9 cellular contexts compared by ENCODE assay signal in the genomic region with DNA sequence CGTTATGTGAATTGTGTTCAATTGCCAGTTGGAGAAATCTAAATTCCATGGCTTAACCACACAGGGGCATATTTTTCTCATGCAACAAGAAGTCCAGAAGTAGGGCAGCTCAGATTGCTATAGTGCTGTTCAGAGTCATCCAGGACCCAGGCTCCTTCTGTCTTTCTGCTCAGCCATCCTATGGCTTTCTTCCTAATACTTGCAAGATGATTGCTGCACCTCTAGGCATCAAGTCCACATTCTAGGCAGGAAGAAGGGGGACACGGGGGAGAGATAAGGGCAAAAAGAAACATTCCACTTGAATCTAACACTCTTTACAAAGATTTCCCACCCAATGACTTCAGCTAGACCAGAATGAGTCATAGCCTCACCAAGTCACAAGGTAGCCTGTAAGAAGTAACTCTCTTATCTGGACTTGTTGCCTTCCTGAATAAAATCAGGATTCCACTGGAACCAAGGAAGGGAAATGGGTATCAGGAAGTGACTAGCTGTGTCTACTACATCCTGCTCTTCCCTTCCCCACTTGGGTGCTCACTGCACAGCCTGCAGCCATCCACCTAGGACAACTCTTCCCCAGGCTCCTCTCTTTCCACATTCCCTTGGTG. TPM values are rescaled to one million over a fixed set of nuclear protein-coding genes. Genes with fewer than 3 reads are reported as not detected.
DNase-seq lines count a peak whose midpoint lies in the region; ATAC-seq and TF ChIP-seq lines count a peak whose summit lies in the region.
"Had no signal": no experiment of that assay in that cellular context is flagged by ENCODE, and none has a peak within 500 bp of the region (broad histone marks: within the 10 kb centered on the region; RNA-seq: fewer than 3 reads in every experiment).

No MANE protein-coding gene starts in this region.

- WGBS in transverse colon (ENCODE audit: low coverage in 1 of 2), 2 donors: 60 to 66% methylated on average over 2 of the region's 2 CpGs

- H3K36me3 ChIP-seq in fibroblast of lung (ENCODE audit: control insufficient read depth, insufficient read depth, low read length) (no peaks in the 10 kb centered on the region), transverse colon (no peaks in the 10 kb centered on the region), vagina (peaks cover 0 to 7% of the 10 kb centered on the region in 2 donors)

- H3K4me1 ChIP-seq in fibroblast of lung (ENCODE audit: control insufficient read depth, extremely low read depth, insufficient read depth, low read length) (peaks cover 4% of the 10 kb centered on the region), transverse colon (peaks cover 9 to 55% (median 18%) of the 10 kb centered on the region in 4 donors), vagina (peaks cover 35% of the 10 kb centered on the region)

- TF ChIP-seq CTCF in fibroblast of lung (conservative IDR thresholded peaks at IDR 0.05 in 1 of 2, IDR thresholded peaks at IDR 0.05 in 1 of 2; ENCODE audit: low read depth in 1 of 2, low read length in 2 of 2) (no peak), transverse colon (IDR thresholded peaks at IDR 0.05) (no peak), vagina (IDR thresholded peaks at IDR 0.05) (no peak)

- no peaks in the 10 kb centered on the region for H3K27me3 ChIP-seq in fibroblast of lung (ENCODE audit: control insufficient read depth, insufficient read depth, low read length)
- no peaks in the 10 kb centered on the region for H3K27me3 ChIP-seq in transverse colon
- H3K27me3 ChIP-seq in vagina: no peaks in the 10 kb centered on the region

- H3K27me3 Mint-ChIP-seq in activated T-cell treated with anti-CD3 and anti-CD28 coated beads, Interleukin-2, amount 50 U/mL, for 4 hours (ENCODE audit: low read depth): no peaks in the 10 kb centered on the region
- H3K27me3 Mint-ChIP-seq in stimulated activated naive CD8-positive, alpha-beta T cell treated with anti-CD3 and anti-CD28 coated beads, Interleukin-15, Interleukin-2, amounts not matched to agents 100 ng/mL and 50 ng/mL, for 24 hours: no peaks in the 10 kb centered on the region

- no peaks in the 10 kb centered on the region for H3K9me3 Mint-ChIP-seq in activated T-cell treated with anti-CD3 and anti-CD28 coated beads, Interleukin-2, amount 50 U/mL, for 4 hours
- H3K9me3 Mint-ChIP-seq in stimulated activated naive CD8-positive, alpha-beta T cell treated with anti-CD3 and anti-CD28 coated beads, Interleukin-15, Interleukin-2, amounts not matched to agents 100 ng/mL and 50 ng/mL, for 24 hours: peaks cover 4% of the 10 kb centered on the region
- H3K9me3 Mint-ChIP-seq: nephron progenitor cell had no signal

- TF ChIP-seq POLR2A in transverse colon (IDR thresholded peaks at IDR 0.05) (no peak), vagina (IDR thresholded peaks at IDR 0.05) (no peak)

- H4K20me1 ChIP-seq in fibroblast of lung (ENCODE audit: control insufficient read depth, extremely low read depth, insufficient read depth, low read length): no peaks in the 10 kb centered on the region

- no peaks in the 10 kb centered on the region for H3K9me3 ChIP-seq in fibroblast of lung (ENCODE audit: control insufficient read depth, insufficient read depth, low read depth, low read length)
- H3K9me3 ChIP-seq in transverse colon: no peaks in the 10 kb centered on the region
- no peaks in the 10 kb centered on the region for H3K9me3 ChIP-seq in vagina

- peak; percentile 47 for ATAC-seq in activated T-cell treated with anti-CD3 and anti-CD28 coated beads, Interleukin-2, amount 50 U/mL, for 4 hours

- H3K79me2 ChIP-seq in fibroblast of lung (ENCODE audit: control insufficient read depth, insufficient read depth, low read length): peaks cover 3% of the 10 kb centered on the region

- H3K27ac ChIP-seq in fibroblast of lung (ENCODE audit: insufficient read depth, low read length) (peak overlapping the region; percentile 43), transverse colon (no peak overlapping the region), vagina (no peak overlapping the region)

- DNase-seq in activated T-cell treated with anti-CD3 and anti-CD28 coated beads, Interleukin-2, amount 50 U/mL, for 4 hours: no peak
- DNase-seq in activated T-cell treated with anti-CD3 and anti-CD28 coated beads, Interleukin-2, amount 50 U/mL, for 48 hours: no peak
- DNase-seq in SK-MEL-5 (ENCODE audit: low read depth, low spot score) (peak; percentile 68), fibroblast of lung (ENCODE audit: low read depth in 2 of 2) (peak; percentile 60 to 96), NAMALWA (ENCODE audit: low spot score) (no peak), transverse colon (no peak), vagina (ENCODE audit: extremely low spot score in 2 of 2) (no peak)
- DNase-seq: nephron progenitor cell had no signal

- peaks cover 80% of the 10 kb centered on the region for H3K4me1 Mint-ChIP-seq in activated T-cell treated with anti-CD3 and anti-CD28 coated beads, Interleukin-2, amount 50 U/mL, for 4 hours (ENCODE audit: low read depth)
- H3K4me1 Mint-ChIP-seq in stimulated activated naive CD8-positive, alpha-beta T cell treated with anti-CD3 and anti-CD28 coated beads, Interleukin-15, Interleukin-2, amounts not matched to agents 100 ng/mL and 50 ng/mL, for 24 hours (ENCODE audit: low read depth): peaks cover 86% of the 10 kb centered on the region

- in situ Hi-C loops in SK-MEL-5 (cut with HindIII; ENCODE audit: low pct_unique_long_range_greater_than_20kb, low sequenced_read_pairs) (loop anchor here (25.0 kb wide), 1 partner anchor 281 kb away; no protein-coding TSS in a partner anchor), transverse colon (cut with MboI; ENCODE audit: low pct_ligation_motif_present in 1 of 4, low pct_unique_long_range_greater_than_20kb in 1 of 4, low sequenced_read_pairs in 3 of 4) (no loop called here)

- H3K36me3 Mint-ChIP-seq in activated T-cell treated with anti-CD3 and anti-CD28 coated beads, Interleukin-2, amount 50 U/mL, for 4 hours (ENCODE audit: insufficient read depth): peaks cover 49% of the 10 kb centered on the region
- peaks cover 62% of the 10 kb centered on the region for H3K36me3 Mint-ChIP-seq in stimulated activated naive CD8-positive, alpha-beta T cell treated with anti-CD3 and anti-CD28 coated beads, Interleukin-15, Interleukin-2, amounts not matched to agents 100 ng/mL and 50 ng/mL, for 24 hours (ENCODE audit: low read depth)

- no peak overlapping the region for H3K4me2 ChIP-seq in fibroblast of lung (ENCODE audit: extremely low read depth, insufficient read depth, low read length)

- H3K4me3 Mint-ChIP-seq in activated T-cell treated with anti-CD3 and anti-CD28 coated beads, Interleukin-2, amount 50 U/mL, for 4 hours: peak overlapping the region; percentile 55
- peak overlapping the region; percentile 63 for H3K4me3 Mint-ChIP-seq in stimulated activated naive CD8-positive, alpha-beta T cell treated with anti-CD3 and anti-CD28 coated beads, Interleukin-15, Interleukin-2, amounts not matched to agents 100 ng/mL and 50 ng/mL, for 24 hours
- H3K4me3 Mint-ChIP-seq: nephron progenitor cell had no signal

- intact Hi-C loops in transverse colon (cut with DNase I; ENCODE audit: low total_unique reads) (no loop called here), vagina (cut with DNase I) (no loop called here)

- no peak overlapping the region for H3K9ac ChIP-seq in fibroblast of lung (ENCODE audit: insufficient read depth, low read length)

- H2AFZ ChIP-seq in fibroblast of lung (ENCODE audit: low read length): no peak overlapping the region

- TF ChIP-seq EP300 in transverse colon (IDR thresholded peaks at IDR 0.05; ENCODE audit: low read depth): no peak

- peak overlapping the region; percentile 86 for H3K27ac Mint-ChIP-seq in stimulated activated naive CD8-positive, alpha-beta T cell treated with anti-CD3 and anti-CD28 coated beads, Interleukin-15, Interleukin-2, amounts not matched to agents 100 ng/mL and 50 ng/mL, for 24 hours
- H3K27ac Mint-ChIP-seq: nephron progenitor cell had no signal

- H3K4me3 ChIP-seq in fibroblast of lung (replicated peaks in 1 of 4; ENCODE audit: control extremely low read depth in 1 of 4, insufficient read depth in 1 of 4, low read depth in 3 of 4, low read length in 4 of 4): no peak overlapping the region
- H3K4me3 ChIP-seq in transverse colon: no peak overlapping the region
- H3K4me3 ChIP-seq in vagina: no peak overlapping the region

RNA-seq across cellular contexts. Expression of a gene that starts 5.3 kb away (rescaled TPM):
- 10 to 100 TPM; 11.2 to 32.2 (median 15.2) TPM for total RNA-seq in activated T-cell treated with anti-CD3 and anti-CD28 coated beads, Interleukin-2, amount 50 U/mL, for 4 hours
- total RNA-seq in SK-MEL-5 (2014; rRNA removed; shearing (Covaris generic)): 2.4 and 3.5 TPM in 2 replicates
- polyA plus RNA-seq in SK-MEL-5 (2015; cell fraction: cytosol; rRNA removed): 2.6 and 2.8 TPM in 2 replicates
- 3.9 and 6.9 TPM in 2 replicates for polyA plus RNA-seq in SK-MEL-5 (2015; cell fraction: nucleus; rRNA removed)
- 66.0 and 180 TPM in 2 replicates for total RNA-seq in fibroblast of lung
- polyA plus RNA-seq in fibroblast of lung: 56.7 and 70.9 TPM in 2 replicates
- 24.1 and 31.0 TPM in 2 replicates for polyA plus RNA-seq in fibroblast of lung (2012)
- 25.3 and 32.8 TPM in 2 replicates for polyA minus RNA-seq in fibroblast of lung (ENCODE audit: low replicate concordance)
- total RNA-seq in transverse colon: 10 to 100 TPM in 3 of 4 donors, 1 to 10 TPM in 1; 7.1 to 39.1 (median 33.1) TPM
- total RNA-seq in vagina: 16.5 TPM

RNA-seq across cellular contexts. Expression of a gene that starts 54.3 kb away (rescaled TPM):
- total RNA-seq in activated T-cell treated with anti-CD3 and anti-CD28 coated beads, Interleukin-2, amount 50 U/mL, for 4 hours: 10 to 100 TPM; 20.3 to 22.9 (median 20.6) TPM
- 35.3 and 39.3 TPM in 2 replicates for total RNA-seq in SK-MEL-5 (2014; rRNA removed; shearing (Covaris generic))
- 10.7 and 15.0 TPM in 2 replicates for polyA plus RNA-seq in SK-MEL-5 (2015; cell fraction: cytosol; rRNA removed)
- polyA plus RNA-seq in SK-MEL-5 (2015; cell fraction: nucleus; rRNA removed): 12.9 and 13.3 TPM in 2 replicates
- total RNA-seq in fibroblast of lung (26.1 and 26.2 TPM in 2 replicates), transverse colon (10 to 100 TPM in 3 of 4 donors, 1 to 10 TPM in 1; 7.2 to 40.5 (median 34.8) TPM), vagina (33.9 TPM)
- 15.0 and 19.5 TPM in 2 replicates for polyA plus RNA-seq in fibroblast of lung
- polyA plus RNA-seq in fibroblast of lung (2012): 5.5 and 7.8 TPM in 2 replicates
- 5.1 and 8.3 TPM in 2 replicates for polyA minus RNA-seq in fibroblast of lung (ENCODE audit: low replicate concordance)

Comparison
In these comparisons a context has a peak if more than half of its experiments do, and no peak if none do; other contexts are left out.
1. DNase-seq: peak in SK-MEL-5 (single experiment) and fibroblast of lung (2 of 2); none in activated T-cell treated with anti-CD3 and anti-CD28 coated beads, Interleukin-2, amount 50 U/mL, for 4 hours (single experiment), activated T-cell treated with anti-CD3 and anti-CD28 coated beads, Interleukin-2, amount 50 U/mL, for 48 hours (0 of 2), NAMALWA (single experiment), transverse colon (single experiment) and vagina (0 of 2).